Comparison of ENCODE assay signal across 1 cellular context in the genomic region with DNA sequence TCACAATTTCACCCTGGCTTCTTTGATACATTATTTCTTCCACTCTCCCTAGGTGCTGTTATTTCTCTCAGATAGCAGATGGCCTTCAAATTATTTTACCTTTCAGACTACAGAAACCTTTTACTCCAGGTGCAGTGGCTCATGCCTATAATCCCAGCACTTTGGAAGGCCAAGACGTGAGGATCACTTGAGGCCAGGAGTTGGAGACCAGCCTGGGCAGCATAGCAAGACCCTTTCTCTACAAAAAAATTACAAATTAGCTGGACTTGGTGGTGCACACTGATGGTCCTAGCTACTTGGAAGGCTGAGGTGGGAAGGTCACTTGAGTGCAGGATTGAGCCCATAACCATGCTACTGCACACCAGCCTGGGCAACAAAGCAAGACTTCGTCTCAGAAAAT.
TF ChIP-seq lines count a peak whose summit lies in the region.

No MANE protein-coding gene starts in this region.

TF ChIP-seq in K562, 482 proteins besides CTCF, POLR2A, EP300 and RAD21:
- no peak for TF ChIP-seq E2F3 (CRISPR knock-in tag; IDR thresholded peaks at IDR 0.05)
- TF ChIP-seq SMAD2 (IDR thresholded peaks at IDR 0.05; ENCODE audit: low read depth, low read length): no peak
- TF ChIP-seq ZNF121 (CRISPR knock-in tag; conservative IDR thresholded peaks at IDR 0.05): peak; percentile 52
